In the genomic region with DNA sequence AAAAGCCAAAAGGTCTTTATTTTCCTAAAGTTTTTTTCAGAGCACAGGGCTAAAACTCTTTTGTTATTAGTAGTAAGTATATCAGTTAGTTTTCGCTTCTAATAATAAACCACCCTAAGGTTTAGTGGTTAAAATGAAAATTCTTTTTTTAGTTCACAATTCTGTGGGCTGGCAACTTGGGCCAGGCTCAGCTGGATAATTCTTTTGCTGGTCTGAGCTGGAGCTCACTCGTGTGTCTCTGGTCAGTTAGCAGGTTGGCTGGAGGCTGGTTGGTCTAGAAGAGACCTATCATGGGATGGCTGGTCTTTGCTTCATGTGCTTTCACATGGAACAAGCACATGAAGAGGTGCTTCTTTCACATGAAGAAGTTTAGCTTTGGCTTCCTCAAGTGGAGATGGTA, we compare ENCODE assay signal across 37 cellular contexts.
"Had no signal": no experiment of that assay in that cellular context is flagged by ENCODE, and none has a peak within 500 bp of the region (broad histone marks: within the 10 kb centered on the region; RNA-seq: fewer than 3 reads in every experiment).

No MANE protein-coding gene starts in this region.

- H3K9me3 Mint-ChIP-seq: activated naive CD4-positive, alpha-beta T cell treated with anti-CD3 and anti-CD28 coated beads for 36 hours; activated naive CD4-positive, alpha-beta T cell treated with anti-CD3 and anti-CD28 coated beads, Interleukin-2, amount 10 ng/mL, durations not matched to agents 7 days and 5 days; activated naive CD4-positive, alpha-beta T cell treated with anti-CD3 and anti-CD28 coated beads, Interleukin-2, amount 50 U/mL, for 24 hours; activated naive CD8-positive, alpha-beta T cell treated with anti-CD3 and anti-CD28 coated beads for 36 hours; activated naive CD8-positive, alpha-beta T cell treated with anti-CD3 and anti-CD28 coated beads, Interleukin-2, amount 10 ng/mL, durations not matched to agents 7 days and 5 days; activated naive CD8-positive, alpha-beta T cell treated with anti-CD3 and anti-CD28 coated beads, Interleukin-2, amount 50 U/mL, for 24 hours; activated T-cell treated with anti-CD3 and anti-CD28 coated beads, Interleukin-2, amount 50 U/mL, for 24 hours; activated T-cell treated with anti-CD3 and anti-CD28 coated beads, Interleukin-2, amount 50 U/mL, for 4 hours; activated T-helper 1 cell treated with anti-CD3 and anti-CD28 coated beads, Interleukin-12 subunit alpha, Interleukin-12 subunit beta, Interleukin-2, Interleukin-4 antibody, amounts not matched to agents 30 ng/mL and 10 ng/mL and 1 ng/mL, durations not matched to agents 14 hours and 24 hours and 36 hours; activated T-helper 17 cell treated with anti-CD3 and anti-CD28 coated beads, Interleukin-2, amount 50 U/mL, for 72 hours; activated T-helper 2 cell treated with anti-CD3 and anti-CD28 coated beads, Interferon-gamma antibody, Interleukin-2, Interleukin-4, amounts not matched to agents 10 μg/mL and 5 μg/mL and 100 μg/mL, durations not matched to agents 14 hours and 24 hours and 36 hours; brain had no signal

- H3K27ac Mint-ChIP-seq: activated naive CD4-positive, alpha-beta T cell treated with anti-CD3 and anti-CD28 coated beads for 36 hours; activated naive CD4-positive, alpha-beta T cell treated with anti-CD3 and anti-CD28 coated beads, Interleukin-2, amount 10 ng/mL, durations not matched to agents 7 days and 5 days; activated naive CD4-positive, alpha-beta T cell treated with anti-CD3 and anti-CD28 coated beads, Interleukin-2, amount 50 U/mL, for 24 hours; activated naive CD4-positive, alpha-beta T cell treated with anti-CD3 and anti-CD28 coated beads, Interleukin-2, amount 50 U/mL, for 72 hours; activated naive CD8-positive, alpha-beta T cell; activated naive CD8-positive, alpha-beta T cell treated with anti-CD3 and anti-CD28 coated beads for 36 hours; activated naive CD8-positive, alpha-beta T cell treated with anti-CD3 and anti-CD28 coated beads, Interleukin-2, amount 10 ng/mL, durations not matched to agents 7 days and 5 days; activated naive CD8-positive, alpha-beta T cell treated with anti-CD3 and anti-CD28 coated beads, Interleukin-2, amount 50 U/mL, for 24 hours; activated T-cell treated with anti-CD3 and anti-CD28 coated beads, Interleukin-2, amount 50 U/mL, for 24 hours; activated T-helper 1 cell treated with anti-CD3 and anti-CD28 coated beads, Interleukin-12 subunit alpha, Interleukin-12 subunit beta, Interleukin-2, Interleukin-4 antibody, amounts not matched to agents 30 ng/mL and 10 ng/mL and 1 ng/mL, durations not matched to agents 14 hours and 24 hours and 36 hours; activated T-helper 17 cell treated with anti-CD3 and anti-CD28 coated beads, Interleukin-2, amount 50 U/mL, for 72 hours; activated T-helper 2 cell treated with anti-CD3 and anti-CD28 coated beads, Interferon-gamma antibody, Interleukin-2, Interleukin-4, amounts not matched to agents 10 μg/mL and 5 μg/mL and 100 μg/mL, durations not matched to agents 14 hours and 24 hours and 36 hours had no signal

- ATAC-seq: activated naive CD4-positive, alpha-beta T cell treated with anti-CD3 and anti-CD28 coated beads, Interleukin-2, amount 50 U/mL, for 72 hours; activated naive CD8-positive, alpha-beta T cell treated with anti-CD3 and anti-CD28 coated beads, Interleukin-2, amount 50 U/mL, for 24 hours; activated T-cell treated with anti-CD3 and anti-CD28 coated beads, Interleukin-2, amount 50 U/mL, for 4 hours; activated T-helper 17 cell treated with anti-CD3 and anti-CD28 coated beads, Interleukin-2, amount 50 U/mL, for 72 hours; body of pancreas had no signal

- H3K36me3 Mint-ChIP-seq: activated naive CD4-positive, alpha-beta T cell treated with anti-CD3 and anti-CD28 coated beads, Interleukin-2, amount 10 ng/mL, durations not matched to agents 7 days and 5 days; activated naive CD4-positive, alpha-beta T cell treated with anti-CD3 and anti-CD28 coated beads, Interleukin-2, amount 50 U/mL, for 24 hours; activated naive CD4-positive, alpha-beta T cell treated with anti-CD3 and anti-CD28 coated beads, Interleukin-2, amount 50 U/mL, for 72 hours; activated naive CD8-positive, alpha-beta T cell; activated naive CD8-positive, alpha-beta T cell treated with anti-CD3 and anti-CD28 coated beads for 36 hours; activated naive CD8-positive, alpha-beta T cell treated with anti-CD3 and anti-CD28 coated beads, Interleukin-2, amount 10 ng/mL, durations not matched to agents 7 days and 5 days; brain had no signal

- H3K4me3 Mint-ChIP-seq: activated naive CD4-positive, alpha-beta T cell treated with anti-CD3 and anti-CD28 coated beads for 36 hours; activated naive CD4-positive, alpha-beta T cell treated with anti-CD3 and anti-CD28 coated beads, Interleukin-2, amount 10 ng/mL, durations not matched to agents 7 days and 5 days; activated naive CD4-positive, alpha-beta T cell treated with anti-CD3 and anti-CD28 coated beads, Interleukin-2, amount 50 U/mL, for 24 hours; activated naive CD8-positive, alpha-beta T cell; activated naive CD8-positive, alpha-beta T cell treated with anti-CD3 and anti-CD28 coated beads for 36 hours; activated naive CD8-positive, alpha-beta T cell treated with anti-CD3 and anti-CD28 coated beads, Interleukin-2, amount 10 ng/mL, durations not matched to agents 7 days and 5 days; activated naive CD8-positive, alpha-beta T cell treated with anti-CD3 and anti-CD28 coated beads, Interleukin-2, amount 50 U/mL, for 24 hours; activated T-cell treated with anti-CD3 and anti-CD28 coated beads, Interleukin-2, amount 50 U/mL, for 24 hours; activated T-cell treated with anti-CD3 and anti-CD28 coated beads, Interleukin-2, amount 50 U/mL, for 4 hours; activated T-helper 1 cell treated with anti-CD3 and anti-CD28 coated beads, Interleukin-12 subunit alpha, Interleukin-12 subunit beta, Interleukin-2, Interleukin-4 antibody, amounts not matched to agents 30 ng/mL and 10 ng/mL and 1 ng/mL, durations not matched to agents 14 hours and 24 hours and 36 hours; activated T-helper 17 cell treated with anti-CD3 and anti-CD28 coated beads, Interleukin-2, amount 50 U/mL, for 72 hours; brain; central memory CD8-positive, alpha-beta T cell had no signal

- H3K4me1 Mint-ChIP-seq: activated naive CD4-positive, alpha-beta T cell treated with anti-CD3 and anti-CD28 coated beads, Interleukin-2, amount 10 ng/mL, durations not matched to agents 7 days and 5 days; activated naive CD4-positive, alpha-beta T cell treated with anti-CD3 and anti-CD28 coated beads, Interleukin-2, amount 50 U/mL, for 24 hours; activated naive CD8-positive, alpha-beta T cell treated with anti-CD3 and anti-CD28 coated beads for 36 hours; activated naive CD8-positive, alpha-beta T cell treated with anti-CD3 and anti-CD28 coated beads, Interleukin-2, amount 10 ng/mL, durations not matched to agents 7 days and 5 days; activated naive CD8-positive, alpha-beta T cell treated with anti-CD3 and anti-CD28 coated beads, Interleukin-2, amount 50 U/mL, for 24 hours; activated T-helper 17 cell treated with anti-CD3 and anti-CD28 coated beads, Interleukin-2, amount 50 U/mL, for 72 hours; central memory CD8-positive, alpha-beta T cell had no signal

- H3K36me3 ChIP-seq: adrenal gland, ascending aorta, brain microvascular endothelial cell, breast epithelium, cardiac muscle cell had no signal

- H3K27ac ChIP-seq: adrenal gland, ascending aorta, body of pancreas, brain microvascular endothelial cell, breast epithelium, cardiac muscle cell had no signal

- DNase-seq: activated effector memory CD4-positive, alpha-beta T cell treated with anti-CD3 and anti-CD28 coated beads, Interleukin-2, amount 50 U/mL, for 16 hours; activated effector memory CD4-positive, alpha-beta T cell treated with Interleukin-2 at 50 U/mL for 16 hours; activated gamma-delta T cell; activated gamma-delta T cell treated with Interleukin-2 at 50 U/mL for 16 hours; activated naive CD4-positive, alpha-beta T cell; activated naive CD4-positive, alpha-beta T cell treated with anti-CD3 and anti-CD28 coated beads for 36 hours; activated naive CD4-positive, alpha-beta T cell treated with anti-CD3 and anti-CD28 coated beads, Interleukin-2, amount 10 ng/mL, durations not matched to agents 7 days and 5 days; activated naive CD4-positive, alpha-beta T cell treated with anti-CD3 and anti-CD28 coated beads, Interleukin-2, amount 50 U/mL, for 16 hours; activated naive CD4-positive, alpha-beta T cell treated with Interleukin-2 at 50 U/mL for 16 hours; activated naive CD8-positive, alpha-beta T cell treated with anti-CD3 and anti-CD28 coated beads for 36 hours; activated naive CD8-positive, alpha-beta T cell treated with anti-CD3 and anti-CD28 coated beads, Interleukin-2, amount 10 ng/mL, durations not matched to agents 7 days and 5 days; activated naive CD8-positive, alpha-beta T cell treated with anti-CD3 and anti-CD28 coated beads, Interleukin-2, amount 50 U/mL, for 24 hours; activated T-cell treated with anti-CD3 and anti-CD28 coated beads, Interleukin-2, amount 50 U/mL, for 1 hour; activated T-cell treated with anti-CD3 and anti-CD28 coated beads, Interleukin-2, amount 50 U/mL, for 24 hours; activated T-cell treated with anti-CD3 and anti-CD28 coated beads, Interleukin-2, amount 50 U/mL, for 4 hours; activated T-cell treated with anti-CD3 and anti-CD28 coated beads, Interleukin-2, amount 50 U/mL, for 48 hours; adrenal gland; amniotic stem cell; amygdala; anterior cingulate cortex; aorta; body of pancreas; brain microvascular endothelial cell; caudate nucleus; central memory CD4-positive, alpha-beta T cell; cerebellar nuclear complex had no signal

- H3K4me3 ChIP-seq: adrenal gland, ascending aorta, body of pancreas, breast epithelium, cardiac muscle cell had no signal

- H3K9me3 ChIP-seq: adrenal gland, ascending aorta, body of pancreas, breast epithelium had no signal

- H3K27me3 Mint-ChIP-seq: activated naive CD4-positive, alpha-beta T cell treated with anti-CD3 and anti-CD28 coated beads, Interleukin-2, amount 10 ng/mL, durations not matched to agents 7 days and 5 days; activated naive CD8-positive, alpha-beta T cell; activated naive CD8-positive, alpha-beta T cell treated with anti-CD3 and anti-CD28 coated beads, Interleukin-2, amount 50 U/mL, for 24 hours had no signal

- H3K4me1 ChIP-seq: adrenal gland, ascending aorta, body of pancreas, breast epithelium had no signal

- H3K27me3 ChIP-seq: adrenal gland, ascending aorta, body of pancreas, brain microvascular endothelial cell, breast epithelium, cardiac muscle cell had no signal
